In genomic region chr16:89171216-89172170, GRCh38 we compare ENCODE assay signal across 9 cellular contexts. TPM values are rescaled to one million over a fixed set of nuclear protein-coding genes. Genes with fewer than 3 reads are reported as not detected.
DNase-seq lines count a peak whose midpoint lies in the region; ATAC-seq and TF ChIP-seq lines count a peak whose summit lies in the region.
"Had no signal": no experiment of that assay in that cellular context is flagged by ENCODE, and none has a peak within 500 bp of the region (broad histone marks: within the 10 kb centered on the region; RNA-seq: fewer than 3 reads in every experiment).

A gene with protein sequence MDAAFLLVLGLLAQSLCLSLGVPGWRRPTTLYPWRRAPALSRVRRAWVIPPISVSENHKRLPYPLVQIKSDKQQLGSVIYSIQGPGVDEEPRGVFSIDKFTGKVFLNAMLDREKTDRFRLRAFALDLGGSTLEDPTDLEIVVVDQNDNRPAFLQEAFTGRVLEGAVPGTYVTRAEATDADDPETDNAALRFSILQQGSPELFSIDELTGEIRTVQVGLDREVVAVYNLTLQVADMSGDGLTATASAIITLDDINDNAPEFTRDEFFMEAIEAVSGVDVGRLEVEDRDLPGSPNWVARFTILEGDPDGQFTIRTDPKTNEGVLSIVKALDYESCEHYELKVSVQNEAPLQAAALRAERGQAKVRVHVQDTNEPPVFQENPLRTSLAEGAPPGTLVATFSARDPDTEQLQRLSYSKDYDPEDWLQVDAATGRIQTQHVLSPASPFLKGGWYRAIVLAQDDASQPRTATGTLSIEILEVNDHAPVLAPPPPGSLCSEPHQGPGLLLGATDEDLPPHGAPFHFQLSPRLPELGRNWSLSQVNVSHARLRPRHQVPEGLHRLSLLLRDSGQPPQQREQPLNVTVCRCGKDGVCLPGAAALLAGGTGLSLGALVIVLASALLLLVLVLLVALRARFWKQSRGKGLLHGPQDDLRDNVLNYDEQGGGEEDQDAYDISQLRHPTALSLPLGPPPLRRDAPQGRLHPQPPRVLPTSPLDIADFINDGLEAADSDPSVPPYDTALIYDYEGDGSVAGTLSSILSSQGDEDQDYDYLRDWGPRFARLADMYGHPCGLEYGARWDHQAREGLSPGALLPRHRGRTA (plus strand): TSS chr16:89171748. CDS start chr16:89171832, 84 bp downstream.

- peaks cover 16% of the 10 kb centered on the region for H3K4me1 ChIP-seq in parathyroid adenoma
- H3K4me1 ChIP-seq in thyroid gland = peaks cover 11 to 20% of the 10 kb centered on the region in 2 donors

- no peak within 1 kb of the TSS for H3K9ac ChIP-seq in parathyroid adenoma

- no peak for TF ChIP-seq POLR2A in thyroid gland (IDR thresholded peaks at IDR 0.05)

- peak within 1 kb of the TSS; percentile 67 for H3K4me2 ChIP-seq in parathyroid adenoma (ENCODE audit: low read length)

- H3K27ac ChIP-seq in parathyroid adenoma (no peak within 1 kb of the TSS), thyroid gland (no peak within 1 kb of the TSS)

- H3K36me3 ChIP-seq in parathyroid adenoma (ENCODE audit: control insufficient read depth, insufficient read depth, low read length) (no peaks in the 10 kb centered on the region), thyroid gland (no peaks in the 10 kb centered on the region)

- intact Hi-C loops in Right ventricle myocardium superior (cut with DNase I) (no loop called here), thyroid gland (cut with DNase I) (loop anchor here (10.0 kb wide), 1 partner anchor 227 kb away; no protein-coding TSS in a partner anchor)

- H3K27me3 ChIP-seq in parathyroid adenoma (ENCODE audit: control insufficient read depth, insufficient read depth, low read length) (no peaks in the 10 kb centered on the region), thyroid gland (no peaks in the 10 kb centered on the region)

- no peaks in the 10 kb centered on the region for H3K36me3 Mint-ChIP-seq in activated naive CD4-positive, alpha-beta T cell treated with anti-CD3 and anti-CD28 coated beads, Interleukin-2, amount 50 U/mL, for 72 hours

- ATAC-seq in HG02610 (IDR thresholded peaks at IDR 0.05; ENCODE audit: unreplicated experiment) (peak; percentile 88), SK-N-SH treated with all-trans-retinoic acid at 6 μM for 48 hours (peak; percentile 82), Right ventricle myocardium superior (ENCODE audit: poor library complexity) (peak; percentile 95)
- peak; percentile 91 to 94 for ATAC-seq in activated naive CD4-positive, alpha-beta T cell treated with anti-CD3 and anti-CD28 coated beads, Interleukin-2, amount 50 U/mL, for 72 hours

- WGBS in thyroid gland, 2 donors = 0% methylated on average over 4 of the region's 74 CpGs

- DNase-seq in ELR (ENCODE audit: low read depth) = peak; percentile 90
- DNase-seq in NCI-H1092 (lab: John Stamatoyannopoulos, UW) = peak; percentile 89
- DNase-seq in activated naive CD4-positive, alpha-beta T cell treated with anti-CD3 and anti-CD28 coated beads, Interleukin-2, amount 50 U/mL, for 72 hours (ENCODE audit: low spot score in 2 of 2) = peak; percentile 90 to 93
- peak; percentile 93 for DNase-seq in Right ventricle myocardium superior
- DNase-seq in thyroid gland = peak; percentile 92 to 96

- H3K4me3 ChIP-seq in parathyroid adenoma (ENCODE audit: low read depth, low read length) (peak within 1 kb of the TSS; percentile 36), thyroid gland (replicated peaks in 1 of 3) (peak within 1 kb of the TSS in 1 of 3 donors; percentile 14)

- no peaks in the 10 kb centered on the region for H3K9me3 Mint-ChIP-seq in activated naive CD4-positive, alpha-beta T cell treated with anti-CD3 and anti-CD28 coated beads, Interleukin-2, amount 50 U/mL, for 72 hours

- no peaks in the 10 kb centered on the region for H3K79me2 ChIP-seq in parathyroid adenoma

- H3K9me3 ChIP-seq in parathyroid adenoma (ENCODE audit: control insufficient read depth, low read length) (no peaks in the 10 kb centered on the region), thyroid gland (no peaks in the 10 kb centered on the region)

- H3K27ac Mint-ChIP-seq in activated naive CD4-positive, alpha-beta T cell treated with anti-CD3 and anti-CD28 coated beads, Interleukin-2, amount 50 U/mL, for 72 hours = no peak within 1 kb of the TSS

- TF ChIP-seq CTCF in parathyroid adenoma (IDR thresholded peaks at IDR 0.05) (no peak), thyroid gland (IDR thresholded peaks at IDR 0.05) (no peak)

- H2AFZ ChIP-seq in parathyroid adenoma = peak within 1 kb of the TSS; percentile 75

TF ChIP-seq in SK-N-SH treated with all-trans-retinoic acid at 6 μM for 48 hours, 23 proteins besides CTCF, POLR2A, EP300 and RAD21:
- TF ChIP-seq ZNF8 (CRISPR knock-in tag; IDR thresholded peaks at IDR 0.05) (no peak), ARNTL (CRISPR knock-in tag; IDR thresholded peaks at IDR 0.05; ENCODE audit: borderline replicate concordance, low read depth) (no peak), ESRRG (CRISPR knock-in tag; IDR thresholded peaks at IDR 0.05) (no peak), SNAI2 (CRISPR knock-in tag; IDR thresholded peaks at IDR 0.05) (no peak), GLIS3 (CRISPR knock-in tag; IDR thresholded peaks at IDR 0.05) (no peak), ZNF70 (CRISPR knock-in tag; IDR thresholded peaks at IDR 0.05) (no peak), BACH2 (CRISPR knock-in tag; IDR thresholded peaks at IDR 0.05; ENCODE audit: borderline replicate concordance) (no peak), OSR1 (CRISPR knock-in tag; IDR thresholded peaks at IDR 0.05) (no peak)
- TF ChIP-seq, protein P1, sequence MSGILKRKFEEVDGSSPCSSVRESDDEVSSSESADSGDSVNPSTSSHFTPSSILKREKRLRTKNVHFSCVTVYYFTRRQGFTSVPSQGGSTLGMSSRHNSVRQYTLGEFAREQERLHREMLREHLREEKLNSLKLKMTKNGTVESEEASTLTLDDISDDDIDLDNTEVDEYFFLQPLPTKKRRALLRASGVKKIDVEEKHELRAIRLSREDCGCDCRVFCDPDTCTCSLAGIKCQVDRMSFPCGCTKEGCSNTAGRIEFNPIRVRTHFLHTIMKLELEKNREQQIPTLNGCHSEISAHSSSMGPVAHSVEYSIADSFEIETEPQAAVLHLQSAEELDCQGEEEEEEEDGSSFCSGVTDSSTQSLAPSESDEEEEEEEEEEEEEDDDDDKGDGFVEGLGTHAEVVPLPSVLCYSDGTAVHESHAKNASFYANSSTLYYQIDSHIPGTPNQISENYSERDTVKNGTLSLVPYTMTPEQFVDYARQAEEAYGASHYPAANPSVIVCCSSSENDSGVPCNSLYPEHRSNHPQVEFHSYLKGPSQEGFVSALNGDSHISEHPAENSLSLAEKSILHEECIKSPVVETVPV (CRISPR knock-in tag; IDR thresholded peaks at IDR 0.05) = no peak

RNA-seq across cellular contexts. Expression of the gene that starts here (rescaled TPM):
- under 1 TPM in 1 of 2 donors, not detected in 1; 0.75 TPM for total RNA-seq in activated naive CD4-positive, alpha-beta T cell treated with anti-CD3 and anti-CD28 coated beads, Interleukin-2, amount 50 U/mL, for 72 hours
- total RNA-seq in Right ventricle myocardium superior (not detected), thyroid gland (not detected)
- total RNA-seq: subcutaneous adipose tissue had no signal

Comparison
In these comparisons a context has a peak if more than half of its experiments do, and no peak if none do; other contexts are left out.
1. Peak in DNase-seq and ATAC-seq in activated naive CD4-positive, alpha-beta T cell treated with anti-CD3 and anti-CD28 coated beads, Interleukin-2, amount 50 U/mL, for 72 hours; RNA of the gene not detected or under 1 TPM.
2. Peak in DNase-seq and ATAC-seq in Right ventricle myocardium superior; RNA of the gene not detected or under 1 TPM.
3. Peak in DNase-seq in thyroid gland; RNA of the gene not detected or under 1 TPM.